Comparison of ENCODE assay signal across 8 cellular contexts in the genomic region with DNA sequence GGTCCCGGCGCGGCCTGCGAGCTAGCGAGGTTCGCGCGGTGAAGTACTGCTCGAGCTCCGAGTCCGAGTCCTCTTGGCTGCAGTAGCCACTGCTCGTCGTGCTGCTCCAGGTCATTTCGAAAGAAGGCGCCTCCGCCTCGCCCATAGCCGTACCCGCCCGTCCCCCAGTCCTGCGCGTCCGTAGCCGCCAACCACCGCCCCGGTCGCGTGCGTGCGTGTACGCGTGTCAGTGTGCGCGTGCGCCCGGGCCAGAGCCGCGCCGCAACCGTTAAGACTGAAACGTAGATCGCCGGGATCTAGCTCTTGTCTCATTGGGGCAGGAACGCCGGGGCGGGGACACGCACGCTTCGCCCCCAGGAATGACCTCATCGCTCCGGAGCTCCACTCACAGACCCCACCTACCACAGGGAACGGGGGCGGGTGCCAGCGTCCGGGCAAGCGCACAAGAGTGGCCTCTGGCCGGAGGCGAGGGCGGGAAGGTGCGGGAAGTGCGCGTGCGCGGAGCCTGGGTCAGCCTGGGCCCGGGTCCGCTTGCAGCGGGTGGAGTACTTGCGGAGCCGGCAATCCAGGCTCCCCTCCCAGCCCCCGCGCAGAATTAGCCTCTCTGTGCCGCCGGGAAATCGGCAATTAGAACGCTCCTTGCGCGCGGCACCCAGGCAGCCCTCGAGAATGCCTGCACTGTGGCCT. TPM values are rescaled to one million over a fixed set of nuclear protein-coding genes. Genes with fewer than 3 reads are reported as not detected.
DNase-seq lines count a peak whose midpoint lies in the region; ATAC-seq and TF ChIP-seq lines count a peak whose summit lies in the region.

No MANE protein-coding gene starts in this region.

- peak overlapping the region; percentile 87 to 98 (median 93) for H3K27ac ChIP-seq in adrenal gland
- H3K27ac ChIP-seq in heart right ventricle: peak overlapping the region; percentile 88 to 100 (median 97)
- H3K27ac ChIP-seq in upper lobe of right lung: peak overlapping the region; percentile 96

- ATAC-seq in HG02852 (IDR thresholded peaks at IDR 0.05; ENCODE audit: unreplicated experiment) (peak; percentile 73), heart right ventricle (peak; percentile 83 to 92 (median 86)), upper lobe of right lung (peak; percentile 90)

- peak; percentile 68 to 96 for TF ChIP-seq POLR2A in adrenal gland (IDR thresholded peaks at IDR 0.05)

- H3K9me3 ChIP-seq in adrenal gland (replicated peaks in 1 of 3) (no peaks in the 10 kb centered on the region), heart right ventricle (no peaks in the 10 kb centered on the region), upper lobe of right lung (no peaks in the 10 kb centered on the region)

- H3K36me3 ChIP-seq in adrenal gland (replicated peaks in 1 of 2) (peaks cover 0 to 2% of the 10 kb centered on the region in 2 donors), heart right ventricle (peaks cover 0 to 23% (median 4%) of the 10 kb centered on the region in 9 donors), upper lobe of right lung (no peaks in the 10 kb centered on the region)

- TF ChIP-seq CTCF in GM13976 (IDR thresholded peaks at IDR 0.05; ENCODE audit: borderline replicate concordance, control extremely low read depth, extremely low read depth, insufficient read depth, missing control alignments): no peak
- no peak for TF ChIP-seq CTCF in adrenal gland (IDR thresholded peaks at IDR 0.05)
- TF ChIP-seq CTCF in heart right ventricle (IDR thresholded peaks at IDR 0.05): no peak
- no peak for TF ChIP-seq CTCF in upper lobe of right lung (IDR thresholded peaks at IDR 0.05)

- H3K4me1 ChIP-seq in adrenal gland (replicated peaks in 1 of 2) (peaks cover 29 to 52% of the 10 kb centered on the region in 2 donors), heart right ventricle (peaks cover 15 to 87% (median 76%) of the 10 kb centered on the region in 9 donors), upper lobe of right lung (peaks cover 60% of the 10 kb centered on the region)

- H3K27me3 ChIP-seq in adrenal gland (no peaks in the 10 kb centered on the region), heart right ventricle (no peaks in the 10 kb centered on the region), upper lobe of right lung (no peaks in the 10 kb centered on the region)

- 0 to 1% (median 0%) methylated on average over 23 to 79 of the region's 79 CpGs; no CpG with 5 or more reads in 1 of the 4 donors for WGBS in adrenal gland, 4 donors
- WGBS in heart right ventricle, 2 donors: 0% methylated on average over 79 of the region's 79 CpGs

- DNase-seq in GM13976 (ENCODE audit: low spot score): peak; percentile 99
- peak; percentile 79 for DNase-seq in NCI-H1436 treated with DMSO at 0.1 percent for 48 hours (lab: John Stamatoyannopoulos, UW)
- peak; percentile 89 for DNase-seq in T follicular helper cell (ENCODE audit: low read depth)
- peak; percentile 99 to 100 (median 100) for DNase-seq in adrenal gland
- peak; percentile 100 for DNase-seq in heart right ventricle
- peak; percentile 100 for DNase-seq in posterior vena cava (ENCODE audit: low spot score)
- peak; percentile 100 for DNase-seq in upper lobe of right lung

- intact Hi-C loops in adrenal gland (cut with DNase I) (no loop called here), heart right ventricle (cut with DNase I) (loop anchor here in 1 of 10 donors (5.0 kb wide), 1 partner anchor 35 kb away; the partner anchor contains the start of gene HYAL1), posterior vena cava (cut with DNase I) (loop anchor here in 1 of 2 donors (10.0 kb wide), 1 partner anchor 1717 kb away; the partner anchor contains the start of gene DUSP7), upper lobe of right lung (cut with DNase I) (no loop called here)

- in situ Hi-C loops in GM13976 (cut with MboI; ENCODE audit: low sequenced_read_pairs, unreplicated experiment): no loop called here

- H3K4me3 ChIP-seq in adrenal gland (peak overlapping the region; percentile 30 to 68 (median 58)), heart right ventricle (peak overlapping the region; percentile 61 to 99 (median 78)), upper lobe of right lung (peak overlapping the region; percentile 95)

RNA-seq across cellular contexts. Expression of gene RASSF1, which starts 3.3 kb away (rescaled TPM):
- total RNA-seq in adrenal gland (10 to 100 TPM; 12.4 to 27.4 (median 14.7) TPM), heart right ventricle (10 to 100 TPM in 8 of 10 donors, 1 to 10 TPM in 2; 9.9 to 17.8 (median 11.9) TPM), posterior vena cava (10 to 100 TPM; 31.3 to 40.3 TPM), upper lobe of right lung (39.1 TPM)
- polyA plus RNA-seq in adrenal gland (10 to 100 TPM in 2 of 3 donors, 1 to 10 TPM in 1; 9.6 to 26.4 (median 23.5) TPM), heart right ventricle (10 to 100 TPM; 22.1 to 59.8 TPM)

RNA-seq across cellular contexts. Expression of gene ZMYND10, which starts 8.2 kb away (rescaled TPM):
- total RNA-seq in adrenal gland (under 1 TPM in 5 of 8 donors, not detected in 3; 0.11 to 0.57 (median 0.34) TPM), heart right ventricle (under 1 TPM in 3 of 10 donors, not detected in 7; 0.15 to 0.65 (median 0.22) TPM), posterior vena cava (under 1 TPM; 0.23 to 0.24 TPM), upper lobe of right lung (2.8 TPM)
- polyA plus RNA-seq in adrenal gland (1 to 10 TPM in 2 of 3 donors, not detected in 1; 1.2 to 1.9 TPM), heart right ventricle (under 1 TPM; 0.20 to 0.88 TPM)

RNA-seq across cellular contexts. Expression of gene TUSC2, which starts 9.3 kb away (rescaled TPM):
- total RNA-seq in adrenal gland (10 to 100 TPM; 29.0 to 64.3 (median 35.6) TPM), heart right ventricle (10 to 100 TPM; 23.7 to 34.9 (median 26.9) TPM), posterior vena cava (10 to 100 TPM; 19.1 to 22.4 TPM), upper lobe of right lung (29.2 TPM)
- polyA plus RNA-seq in adrenal gland (10 to 100 TPM; 28.8 to 35.5 (median 31.9) TPM), heart right ventricle (10 to 100 TPM; 27.4 to 59.1 TPM)

RNA-seq across cellular contexts. Expression of gene NPRL2, which starts 13.3 kb away (rescaled TPM):
- total RNA-seq in adrenal gland (10 to 100 TPM; 16.9 to 33.3 (median 22.6) TPM), heart right ventricle (10 to 100 TPM; 13.0 to 23.6 (median 16.3) TPM), posterior vena cava (10 to 100 TPM; 10.6 to 17.4 TPM), upper lobe of right lung (21.6 TPM)
- polyA plus RNA-seq in adrenal gland (10 to 100 TPM; 27.5 to 57.9 (median 45.3) TPM), heart right ventricle (10 to 100 TPM; 15.5 to 29.8 TPM)

RNA-seq across cellular contexts. Expression of gene CYB561D2, which starts 13.3 kb away (rescaled TPM):
- 10 to 100 TPM; 14.0 to 39.9 (median 28.3) TPM for total RNA-seq in adrenal gland
- 10 to 100 TPM; 13.7 to 26.9 (median 16.8) TPM for polyA plus RNA-seq in adrenal gland
- total RNA-seq in heart right ventricle: 10 to 100 TPM in 1 of 10 donors, 1 to 10 TPM in 9; 3.9 to 10.9 (median 5.6) TPM
- 10 to 100 TPM in 1 of 2 donors, 1 to 10 TPM in 1; 8.1 to 21.8 TPM for polyA plus RNA-seq in heart right ventricle
- total RNA-seq in posterior vena cava: 10 to 100 TPM in 1 of 2 donors, 1 to 10 TPM in 1; 7.9 to 10.5 TPM
- 23.9 TPM for total RNA-seq in upper lobe of right lung

Comparison
In these comparisons a context has a peak if more than half of its experiments do, and no peak if none do; other contexts are left out.
1. Peak in every context shown above with its lines: DNase-seq, ATAC-seq, H3K4me3 ChIP-seq and H3K27ac ChIP-seq.